1 cellular context compared by ENCODE assay signal in genomic region chrX:49163555-49164419, GRCh38.
A peak's percentile ranks its signal among the peaks of the same experiment; 100 is the strongest.
TF ChIP-seq lines count a peak whose summit lies in the region.

No MANE protein-coding gene starts in this region.

TF ChIP-seq in HEK293, 187 proteins besides CTCF, POLR2A, EP300 and RAD21 (continued from another document):
- TF ChIP-seq ZNF366 (tag by site-specific recombination; conservative IDR thresholded peaks at IDR 0.05) = peak; percentile 66; the same call in 1 of the 2 replicates
- no peak for TF ChIP-seq ZNF837 (tag by site-specific recombination; IDR thresholded peaks at IDR 0.05)
- TF ChIP-seq ZNF501 (tag by site-specific recombination; IDR thresholded peaks at IDR 0.05) = 0 out of 2 replicates have a peak, but pooled peaks have one; percentile 67
- TF ChIP-seq ZFP69B (tag by site-specific recombination; IDR thresholded peaks at IDR 0.05) = peak; percentile 40; the same call in 1 of the 2 replicates
- TF ChIP-seq ZNF580 (tag by site-specific recombination; IDR thresholded peaks at IDR 0.05) = no peak
- peak; percentile 93 for TF ChIP-seq ZNF398 (tag by site-specific recombination; IDR thresholded peaks at IDR 0.05)
- TF ChIP-seq ZNF121 (tag by site-specific recombination; IDR thresholded peaks at IDR 0.05) = peak; percentile 38; the same call in 1 of the 2 replicates
